In genomic region chr5:53041071-53041692, GRCh38 we compare ENCODE assay signal across 10 cellular contexts. TPM values are rescaled to one million over a fixed set of nuclear protein-coding genes. Genes with fewer than 3 reads are reported as not detected.
DNase-seq lines count a peak whose midpoint lies in the region; ATAC-seq and TF ChIP-seq lines count a peak whose summit lies in the region.
"Had no signal": no experiment of that assay in that cellular context is flagged by ENCODE, and none has a peak within 500 bp of the region (broad histone marks: within the 10 kb centered on the region; RNA-seq: fewer than 3 reads in every experiment).

No MANE protein-coding gene starts in this region.

- H2BK20ac ChIP-seq in IMR-90 (ENCODE audit: low read depth, low read length) = peak overlapping the region; percentile 41; the same call in 1 of the 2 replicates

- H3K4me1 ChIP-seq in IMR-90 (ENCODE audit: control insufficient read depth, insufficient read depth, low read length) (peaks cover 15% of the 10 kb centered on the region), OCI-LY7 (ENCODE audit: insufficient read depth, low read length, poor library complexity, severe bottlenecking) (no peaks in the 10 kb centered on the region), mesendoderm (ENCODE audit: control insufficient read depth, low read depth, low read length) (no peaks in the 10 kb centered on the region)

- H3K4ac ChIP-seq in IMR-90 (ENCODE audit: low read depth, low read length) = peak overlapping the region; percentile 22; the same call in 1 of the 2 replicates
- no peak overlapping the region for H3K4ac ChIP-seq in mesendoderm (ENCODE audit: low read depth, low read length)

- peaks cover 13% of the 10 kb centered on the region for H3K9me1 ChIP-seq in IMR-90 (ENCODE audit: insufficient read depth, low read length)

- no peak overlapping the region; a peak in 1 of 4 replicates for H4K8ac ChIP-seq in IMR-90 (ENCODE audit: low read depth in 2 of 2, low read length in 2 of 2)
- H4K8ac ChIP-seq in mesendoderm (ENCODE audit: low read depth, low read length) = no peak overlapping the region

- H3K56ac ChIP-seq in IMR-90 (ENCODE audit: extremely low read depth, insufficient read depth, low read length) = no peak overlapping the region
- H3K56ac ChIP-seq in mesendoderm (ENCODE audit: low read length) = no peak overlapping the region

- H3K27ac ChIP-seq in IMR-90 (ENCODE audit: insufficient read depth, low read length) (peak overlapping the region; percentile 20; the same call in 1 of the 2 replicates), OCI-LY7 (ENCODE audit: low read depth, low read length, poor library complexity, severe bottlenecking) (no peak overlapping the region), mesendoderm (ENCODE audit: low read depth, low read length) (no peak overlapping the region)

- peaks cover 31 to 71% of the 10 kb centered on the region in 2 experiments for H3K79me1 ChIP-seq in IMR-90 (ENCODE audit: low read depth in 1 of 2, low read length in 2 of 2)
- no peaks in the 10 kb centered on the region for H3K79me1 ChIP-seq in mesendoderm (ENCODE audit: low read length)

- no peaks in the 10 kb centered on the region for H4K20me1 ChIP-seq in IMR-90 (ENCODE audit: insufficient read depth, low read length)
- no peaks in the 10 kb centered on the region for H4K20me1 ChIP-seq in OCI-LY7 (ENCODE audit: insufficient read depth, low read length)

- no peak overlapping the region for H3K4me3 ChIP-seq in IMR-90 (ENCODE audit: insufficient read depth, low read depth, low read length)
- H3K4me3 ChIP-seq in fibroblast of villous mesenchyme (ENCODE audit: low read depth, low read length) = peak overlapping the region; percentile 42
- no peak overlapping the region for H3K4me3 ChIP-seq in OCI-LY7 (ENCODE audit: low read depth, low read length, poor library complexity, severe bottlenecking)
- no peak overlapping the region for H3K4me3 ChIP-seq in mesendoderm (ENCODE audit: low read length)

- H2BK5ac ChIP-seq in IMR-90 (ENCODE audit: low read depth, low read length, poor library complexity, severe bottlenecking) = peak overlapping the region; percentile 74
- H2BK5ac ChIP-seq in mesendoderm (ENCODE audit: low read length) = no peak overlapping the region

- H3K4me2 ChIP-seq in IMR-90 (ENCODE audit: low read depth, low read length) = peak overlapping the region; percentile 82; the same call in 1 of the 2 replicates
- H3K4me2 ChIP-seq in OCI-LY7 (ENCODE audit: low read length) = no peak overlapping the region
- no peak overlapping the region for H3K4me2 ChIP-seq in mesendoderm (ENCODE audit: low read length)

- H2AFZ ChIP-seq in IMR-90 (replicated peaks; ENCODE audit: low read length, poor library complexity) (no peak overlapping the region), OCI-LY7 (ENCODE audit: low read length) (no peak overlapping the region)

- H3K79me2 ChIP-seq in OCI-LY7 (ENCODE audit: insufficient read depth, low read depth, low read length) (no peaks in the 10 kb centered on the region), mesendoderm (ENCODE audit: control insufficient read depth, insufficient read depth, low read length) (no peaks in the 10 kb centered on the region)

- H3K27me3 ChIP-seq in IMR-90 (ENCODE audit: control insufficient read depth, insufficient read depth, low read length) = no peaks in the 10 kb centered on the region
- H3K27me3 ChIP-seq in mesendoderm (ENCODE audit: insufficient read depth, low read length, poor library complexity) = no peaks in the 10 kb centered on the region

- no peaks in the 10 kb centered on the region for H3K9me2 ChIP-seq in OCI-LY7 (ENCODE audit: insufficient read depth, low read length)

- intact Hi-C loops in IMR-90 (cut with micrococcal nuclease) (no loop called here), OCI-LY7 (cut with micrococcal nuclease; ENCODE audit: unreplicated experiment) (no loop called here)

- no peak overlapping the region for H4K5ac ChIP-seq in IMR-90 (ENCODE audit: low read depth, low read length)
- no peak overlapping the region for H4K5ac ChIP-seq in mesendoderm (ENCODE audit: low read length)

- H2AK5ac ChIP-seq in IMR-90 (ENCODE audit: low read depth, low read length) (no peak overlapping the region), mesendoderm (ENCODE audit: low read length) (no peak overlapping the region)

- H3K14ac ChIP-seq in IMR-90 (replicated peaks; ENCODE audit: low read depth, low read length) = no peak overlapping the region

- H4K91ac ChIP-seq in IMR-90 (ENCODE audit: insufficient read depth, low read depth, low read length) = no peak overlapping the region

- H2BK15ac ChIP-seq in IMR-90 (ENCODE audit: low read depth, low read length) (no peak overlapping the region), mesendoderm (replicated peaks; ENCODE audit: low read depth) (no peak overlapping the region)

- no CpG with 5 or more reads among the region's 4 CpGs for WGBS in IMR-90 (ENCODE audit: extremely low coverage in 2 of 2, insufficient read length in 1 of 2), 2 experiments
- WGBS in mesendoderm (ENCODE audit: extremely low coverage, insufficient coverage, low lambda C conversion rate) = no CpG with 5 or more reads among the region's 4 CpGs

- ATAC-seq in GM18505 (IDR thresholded peaks at IDR 0.05; ENCODE audit: unreplicated experiment) = peak; percentile 99
- peak; percentile 97 for ATAC-seq in GM21576 (IDR thresholded peaks at IDR 0.05; ENCODE audit: unreplicated experiment)
- ATAC-seq in IMR-90 (ENCODE audit: low read depth) = peak; percentile 52
- ATAC-seq: HCT116 had no signal

- peak; percentile 65 for DNase-seq in IMR-90
- DNase-seq in fibroblast of villous mesenchyme (ENCODE audit: low read depth) = peak; percentile 68
- no peak for DNase-seq in putamen (ENCODE audit: low spot score)
- no peak for DNase-seq in OCI-LY7 (ENCODE audit: low spot score)
- DNase-seq in activated CD4-positive, alpha-beta T cell treated with anti-CD3 and anti-CD28 coated beads for 1 hour = no peak
- DNase-seq in mesendoderm = no peak
- DNase-seq: activated B cell treated with CpG ODN at 0.5 μM for 24 hours had no signal

- POLR2A ChIA-PET in IMR-90 (lab: Charles Lee; ENCODE audit: unreplicated experiment) = no interaction called here
- POLR2A ChIA-PET in OCI-LY7 (lab: Charles Lee) = interaction anchor here (0.5 to 0.9 kb wide), 2 partner anchors 9 to 142 kb away, joined by 3 to 5 read pairs; no protein-coding TSS in a partner anchor

- TF ChIP-seq POLR2A in GM18505 (IDR thresholded peaks at IDR 0.05; ENCODE audit: borderline replicate concordance, extremely low read depth, insufficient read depth, insufficient read length) (no peak), IMR-90 (IDR thresholded peaks at IDR 0.05; ENCODE audit: low read depth, low read length) (no peak)

- no peak overlapping the region for H3K18ac ChIP-seq in IMR-90 (ENCODE audit: low read depth, low read length)
- no peak overlapping the region for H3K18ac ChIP-seq in mesendoderm (ENCODE audit: low read length)

- no peak overlapping the region for H2AK9ac ChIP-seq in IMR-90 (replicated peaks; ENCODE audit: low read depth, low read length, poor library complexity)

- TF ChIP-seq CTCF in IMR-90 (conservative IDR thresholded peaks at IDR 0.05; ENCODE audit: low read depth, low read length) (no peak), fibroblast of villous mesenchyme (IDR thresholded peaks at IDR 0.05; ENCODE audit: insufficient read depth, low read depth, low read length) (no peak), OCI-LY7 (conservative IDR thresholded peaks at IDR 0.05; ENCODE audit: low read length) (no peak)

- CTCF ChIA-PET in IMR-90 (lab: Yijun Ruan, JAX) = no interaction called here
- CTCF ChIA-PET in OCI-LY7 (lab: Charles Lee; ENCODE audit: unreplicated experiment) = no interaction called here

- H3K23ac ChIP-seq in IMR-90 (ENCODE audit: low read depth, low read length) = peak overlapping the region; percentile 63; the same call in 1 of the 2 replicates
- no peak overlapping the region for H3K23ac ChIP-seq in mesendoderm (ENCODE audit: low read length)

- no peak for TF ChIP-seq RAD21 in IMR-90 (IDR thresholded peaks at IDR 0.05; ENCODE audit: low read length)

- H3K9ac ChIP-seq in IMR-90 (ENCODE audit: low read depth, low read length) = no peak overlapping the region
- H3K9ac ChIP-seq in mesendoderm (ENCODE audit: low read length) = no peak overlapping the region

- dilution Hi-C loops in IMR-90 (cut with HindIII; ENCODE audit: low sequenced_read_pairs, unreplicated experiment) = no loop called here

- in situ Hi-C loops in IMR-90 (cut with MboI; ENCODE audit: low sequenced_read_pairs) = no loop called here

- H2BK120ac ChIP-seq in IMR-90 (ENCODE audit: low read depth, low read length) = peak overlapping the region; percentile 64; the same call in 1 of the 2 replicates
- no peak overlapping the region for H2BK120ac ChIP-seq in mesendoderm (ENCODE audit: low read depth, low read length)

- no peaks in the 10 kb centered on the region for H3K9me3 ChIP-seq in IMR-90 (ENCODE audit: control insufficient read depth, insufficient read depth, low read length)
- no peaks in the 10 kb centered on the region for H3K9me3 ChIP-seq in OCI-LY7 (ENCODE audit: low read length)

- peaks cover 1% of the 10 kb centered on the region; the same call in 1 of the 2 replicates for H3K36me3 ChIP-seq in IMR-90 (ENCODE audit: control insufficient read depth, insufficient read depth, low read length)
- H3K36me3 ChIP-seq in OCI-LY7 (ENCODE audit: insufficient read depth, low read length) = no peaks in the 10 kb centered on the region
- H3K36me3 ChIP-seq in mesendoderm (ENCODE audit: control insufficient read depth, insufficient read depth, low read length) = no peaks in the 10 kb centered on the region

- no TSS peak for BruUV-seq in IMR-90 (replicated peaks; lab: Mats Ljungman, UMichigan)
- no TSS peak for BruUV-seq in OCI-LY7 (replicated peaks; lab: Mats Ljungman, UMichigan)

TF ChIP-seq in IMR-90, 13 proteins besides CTCF, POLR2A, EP300 and RAD21 (continues in another document):
- no peak for TF ChIP-seq ELK1 (IDR thresholded peaks at IDR 0.05; ENCODE audit: borderline replicate concordance, low read depth, low read length)

RNA-seq across cellular contexts. Expression of gene ITGA2, which starts 52.0 kb away (rescaled TPM):
- 83.6 and 93.4 TPM in 2 replicates for total RNA-seq in IMR-90 (2012; rRNA removed)
- 20.4 and 23.3 TPM in 2 replicates for polyA plus RNA-seq in IMR-90 (2012; rRNA removed)
- 3.8 and 6.3 TPM in 2 replicates for polyA plus RNA-seq in IMR-90 (2012; cell fraction: cytosol; rRNA removed)
- 2.9 and 17.7 TPM in 2 replicates for polyA plus RNA-seq in IMR-90 (2012; cell fraction: nucleus; rRNA removed; ENCODE audit: low replicate concordance)
- 16.4 and 35.0 TPM in 2 replicates for total RNA-seq in fibroblast of villous mesenchyme
- total RNA-seq in OCI-LY7 (2014; rRNA removed; shearing (Covaris generic)) = not detected in 2 replicates
- 0.09 TPM in 1 of 2 replicates, not detected in the other for total RNA-seq in OCI-LY7 (2022)
- 1.5 TPM for polyA plus RNA-seq in mesendoderm (2013, experiment 1 of 2)
- polyA plus RNA-seq in mesendoderm (2013, experiment 2 of 2) = 1.6 TPM

Comparison
In these comparisons a context has a peak if more than half of its experiments do, and no peak if none do; other contexts are left out.
1. DNase-seq: peak in IMR-90 (single experiment) and fibroblast of villous mesenchyme (single experiment); none in putamen (single experiment), OCI-LY7 (single experiment), activated CD4-positive, alpha-beta T cell treated with anti-CD3 and anti-CD28 coated beads for 1 hour (single experiment) and mesendoderm (single experiment).
2. RNA of gene ITGA2, which starts 52.0 kb away (total RNA-seq): 83.6 to 93.4 TPM in IMR-90 and 16.4 to 35.0 TPM in fibroblast of villous mesenchyme; 0.09 TPM in OCI-LY7; every median in the first group is over 10 times any median in the second.
3. Peak in every context shown above with its lines, with median percentiles within 50 percentile points of each other: ATAC-seq.